Comparison of ENCODE assay signal across 10 cellular contexts in genomic region chr16:89200124-89200849, GRCh38. TPM values are rescaled to one million over a fixed set of nuclear protein-coding genes. Genes with fewer than 3 reads are reported as not detected.
DNase-seq lines count a peak whose midpoint lies in the region; ATAC-seq, FAIRE-seq and TF ChIP-seq lines count a peak whose summit lies in the region.
"Had no signal": no experiment of that assay in that cellular context is flagged by ENCODE, and none has a peak within 500 bp of the region (broad histone marks: within the 10 kb centered on the region; RNA-seq: fewer than 3 reads in every experiment).

SLC22A31 (minus strand) TSS chr16:89200537; CDS start chr16:89200501, 36 bp downstream.

- 0 out of 2 replicates have a peak, but pooled peaks have one; percentile 2 for TF ChIP-seq CTCF in HepG2 (CRISPR knock-in tag; IDR thresholded peaks at IDR 0.05)
- no peak for TF ChIP-seq CTCF in right lobe of liver (IDR thresholded peaks at IDR 0.05)
- no peak for TF ChIP-seq CTCF in vagina (IDR thresholded peaks at IDR 0.05)
- TF ChIP-seq CTCF in MM.1S (IDR thresholded peaks at IDR 0.05; ENCODE audit: low read length): no peak

- no peaks in the 10 kb centered on the region; a peak in 1 of 5 replicates for H3K27me3 ChIP-seq in HepG2 (ENCODE audit: control insufficient read depth in 1 of 2, insufficient read depth in 2 of 2, low read length in 2 of 2)
- H3K27me3 ChIP-seq in right lobe of liver: peaks cover 0 to 11% of the 10 kb centered on the region in 2 donors
- no peaks in the 10 kb centered on the region for H3K27me3 ChIP-seq in vagina
- H3K27me3 ChIP-seq in MM.1S (replicated peaks; ENCODE audit: insufficient read depth, low read length): no peaks in the 10 kb centered on the region

- 2% methylated on average over 23 of the region's 28 CpGs for WGBS in HepG2 (ENCODE audit: low lambda C conversion rate)
- 0% methylated on average over 10 of the region's 28 CpGs for WGBS in right lobe of liver (ENCODE audit: insufficient coverage, low coverage, low lambda C conversion rate, missing lambda C conversion rate)

- peak within 1 kb of the TSS; percentile 17 for H3K4me3 Mint-ChIP-seq in activated T-helper 2 cell treated with anti-CD3 and anti-CD28 coated beads, Interferon-gamma antibody, Interleukin-2, Interleukin-4, amounts not matched to agents 10 μg/mL and 5 μg/mL and 100 μg/mL, durations not matched to agents 14 hours and 24 hours and 36 hours (ENCODE audit: low read depth)

- no peaks in the 10 kb centered on the region for H3K9me2 ChIP-seq in MM.1S (replicated peaks; ENCODE audit: insufficient read depth, low read length)

- CTCF ChIA-PET in HepG2 (lab: Yijun Ruan, JAX; ENCODE audit: low intra/inter-chr PET ratio, low total read pairs): no interaction called here

- H3K4me3 ChIP-seq in HepG2 (replicated peaks in 1 of 3; ENCODE audit: insufficient read depth in 1 of 3, low read depth in 2 of 3, low read length in 3 of 3): peak within 1 kb of the TSS; percentile 62 to 99 (median 92)
- peak within 1 kb of the TSS in 1 of 3 donors; percentile 29 for H3K4me3 ChIP-seq in right lobe of liver
- peak within 1 kb of the TSS; percentile 7 to 39 for H3K4me3 ChIP-seq in vagina
- H3K4me3 ChIP-seq in MM.1S (ENCODE audit: low read length): no peak within 1 kb of the TSS

- H2AFZ ChIP-seq in HepG2 (ENCODE audit: low read length) (no peak within 1 kb of the TSS), MM.1S (ENCODE audit: low read length) (no peak within 1 kb of the TSS)

- POLR2A ChIA-PET in HepG2 (lab: Yijun Ruan, JAX): interaction anchor here (0.7 to 4.2 kb wide), 11 partner anchors 8 to 416 kb away, joined by 3 to 44 read pairs (median 5); partner anchors contain the start of genes CDH15 and ZNF778

- peaks cover 0 to 3% of the 10 kb centered on the region in 2 experiments; a peak in 1 of 5 replicates for H3K36me3 ChIP-seq in HepG2 (replicated peaks in 1 of 2; ENCODE audit: control insufficient read depth in 1 of 2, insufficient read depth in 2 of 2, low read length in 2 of 2)
- no peaks in the 10 kb centered on the region for H3K36me3 ChIP-seq in right lobe of liver
- H3K36me3 ChIP-seq in vagina: no peaks in the 10 kb centered on the region
- H3K36me3 ChIP-seq in MM.1S (replicated peaks; ENCODE audit: insufficient read depth, low read length): no peaks in the 10 kb centered on the region

- no peak for TF ChIP-seq RAD21 in HepG2 (CRISPR knock-in tag; IDR thresholded peaks at IDR 0.05)

- H3K4me1 ChIP-seq in HepG2 (ENCODE audit: insufficient read depth, low read length) (peaks cover 37% of the 10 kb centered on the region), right lobe of liver (peaks cover 0 to 8% (median 0%) of the 10 kb centered on the region in 4 donors), vagina (peaks cover 21% of the 10 kb centered on the region), MM.1S (ENCODE audit: low read length) (no peaks in the 10 kb centered on the region)

- FAIRE-seq in HepG2 (lab: Jason Lieb, UNC): peak; percentile 52

- TF ChIP-seq POLR2A in HepG2 (IDR thresholded peaks at IDR 0.05; ENCODE audit: insufficient read depth in 1 of 2, low read depth in 2 of 2, low read length in 2 of 2) (peak in 1 of 2 experiments; percentile 45; a peak in 1 of 4 replicates), right lobe of liver (IDR thresholded peaks at IDR 0.05) (no peak), vagina (IDR thresholded peaks at IDR 0.05) (no peak)

- intact Hi-C loops in HepG2 (cut with micrococcal nuclease; ENCODE audit: unreplicated experiment) (loop anchor here (2.0 kb wide), 1 partner anchor 15 kb away; no protein-coding TSS in a partner anchor), right lobe of liver (cut with DNase I) (no loop called here), vagina (cut with DNase I) (no loop called here)
- intact Hi-C loops in activated T-helper 2 cell treated with anti-CD3 and anti-CD28 coated beads, Interferon-gamma antibody, Interleukin-2, Interleukin-4, amounts not matched to agents 10 μg/mL and 5 μg/mL and 100 μg/mL, durations not matched to agents 14 hours and 24 hours and 36 hours (cut with micrococcal nuclease): no loop called here

- H3K9me3 ChIP-seq in HepG2 (ENCODE audit: low read length) (no peaks in the 10 kb centered on the region), right lobe of liver (no peaks in the 10 kb centered on the region), vagina (no peaks in the 10 kb centered on the region), MM.1S (replicated peaks; ENCODE audit: insufficient read depth, low read length) (no peaks in the 10 kb centered on the region)

- H3K27me3 Mint-ChIP-seq in activated T-helper 2 cell treated with anti-CD3 and anti-CD28 coated beads, Interferon-gamma antibody, Interleukin-2, Interleukin-4, amounts not matched to agents 10 μg/mL and 5 μg/mL and 100 μg/mL, durations not matched to agents 14 hours and 24 hours and 36 hours (ENCODE audit: low read depth): peaks cover 28% of the 10 kb centered on the region

- H3K36me3 Mint-ChIP-seq in activated T-helper 2 cell treated with anti-CD3 and anti-CD28 coated beads, Interferon-gamma antibody, Interleukin-2, Interleukin-4, amounts not matched to agents 10 μg/mL and 5 μg/mL and 100 μg/mL, durations not matched to agents 14 hours and 24 hours and 36 hours (ENCODE audit: low read depth): peaks cover 6% of the 10 kb centered on the region

- no peak within 1 kb of the TSS for H3K27ac Mint-ChIP-seq in activated T-helper 2 cell treated with anti-CD3 and anti-CD28 coated beads, Interferon-gamma antibody, Interleukin-2, Interleukin-4, amounts not matched to agents 10 μg/mL and 5 μg/mL and 100 μg/mL, durations not matched to agents 14 hours and 24 hours and 36 hours

- peaks cover 2% of the 10 kb centered on the region for H3K4me1 Mint-ChIP-seq in activated T-helper 2 cell treated with anti-CD3 and anti-CD28 coated beads, Interferon-gamma antibody, Interleukin-2, Interleukin-4, amounts not matched to agents 10 μg/mL and 5 μg/mL and 100 μg/mL, durations not matched to agents 14 hours and 24 hours and 36 hours (ENCODE audit: low read depth)

- peak; percentile 70 for DNase-seq in HepG2 (ENCODE audit: low spot score)
- DNase-seq in right lobe of liver: no peak
- DNase-seq in activated T-helper 2 cell treated with anti-CD3 and anti-CD28 coated beads, Interferon-gamma antibody, Interleukin-2, Interleukin-4, amounts not matched to agents 10 μg/mL and 5 μg/mL and 100 μg/mL, durations not matched to agents 14 hours and 24 hours and 36 hours (ENCODE audit: low spot score): no peak
- DNase-seq in left kidney (ENCODE audit: low read depth, low spot score): peak; percentile 29
- DNase-seq in vagina (ENCODE audit: extremely low spot score in 2 of 2): no peak
- DNase-seq in epidermal melanocyte (ENCODE audit: insufficient read length, low spot score): no peak
- no peak for DNase-seq in MM.1S
- DNase-seq in NCI-H1092 (lab: John Stamatoyannopoulos, UW): no peak
- DNase-seq: hypothalamus, NCI-H2171 treated with DMSO at 0.1 percent for 48 hours had no signal

- ATAC-seq in HepG2: peak; percentile 23
- no peak for ATAC-seq in right lobe of liver

- BruUV-seq in HepG2 (replicated peaks; lab: Mats Ljungman, UMichigan): TSS peak; percentile 55

- H3K27ac ChIP-seq in HepG2 (ENCODE audit: extremely low read length, insufficient read depth, low read length): peak within 1 kb of the TSS; percentile 82
- no peak within 1 kb of the TSS for H3K27ac ChIP-seq in right lobe of liver
- H3K27ac ChIP-seq in vagina: no peak within 1 kb of the TSS
- H3K27ac ChIP-seq in MM.1S (ENCODE audit: low read length): no peak within 1 kb of the TSS

- TF ChIP-seq EP300 in HepG2 (IDR thresholded peaks at IDR 0.05; ENCODE audit: low read depth in 2 of 2, low read length in 2 of 2) (no peak), HepG2 (CRISPR knock-in tag; IDR thresholded peaks at IDR 0.05; ENCODE audit: borderline replicate concordance) (peak; percentile 10; the same call in 1 of the 2 replicates)

- peak within 1 kb of the TSS; percentile 98 for H3K4me2 ChIP-seq in HepG2 (ENCODE audit: low read depth, low read length)
- H3K4me2 ChIP-seq in MM.1S (ENCODE audit: low read depth, low read length): no peak within 1 kb of the TSS

- H4K20me1 ChIP-seq in HepG2 (ENCODE audit: insufficient read depth, low read length): no peaks in the 10 kb centered on the region
- no peaks in the 10 kb centered on the region for H4K20me1 ChIP-seq in MM.1S (ENCODE audit: insufficient read depth, low read length)

- H3F3A ChIP-seq in MM.1S (ENCODE audit: insufficient read depth, low read length): no peaks in the 10 kb centered on the region

- H3K79me2 ChIP-seq in HepG2 (ENCODE audit: insufficient read depth, low read length): peaks cover 19% of the 10 kb centered on the region
- H3K79me2 ChIP-seq in MM.1S (ENCODE audit: low read length): no peaks in the 10 kb centered on the region

- in situ Hi-C loops in HepG2 (cut with HindIII; ENCODE audit: extremely low pct_ligation_motif_present, low pct_unique_long_range_greater_than_20kb): no loop called here

- H3K9me3 Mint-ChIP-seq in activated T-helper 2 cell treated with anti-CD3 and anti-CD28 coated beads, Interferon-gamma antibody, Interleukin-2, Interleukin-4, amounts not matched to agents 10 μg/mL and 5 μg/mL and 100 μg/mL, durations not matched to agents 14 hours and 24 hours and 36 hours: peaks cover 7% of the 10 kb centered on the region

- H3K9ac ChIP-seq in HepG2 (ENCODE audit: insufficient read depth, low read depth, low read length) (peak within 1 kb of the TSS; percentile 92), MM.1S (ENCODE audit: low read length) (no peak within 1 kb of the TSS)

RNA-seq across cellular contexts. Expression of gene SLC22A31, which starts in this region (rescaled TPM):
- total RNA-seq in HepG2 (2016; rRNA removed; fragmentation: Illumina TruSeq; extraction: Trizol) (20.6 and 83.3 TPM in 2 replicates), right lobe of liver (10 to 100 TPM in 2 of 6 experiments, 1 to 10 TPM in 1, under 1 TPM in 1, not detected in 2; 0.19 to 19.3 (median 6.8) TPM), vagina (not detected)
- 22.4 and 22.9 TPM in 2 replicates for total RNA-seq in HepG2 (2016; cell fraction: cytosol; rRNA removed; fragmentation: Illumina TruSeq; extraction: Trizol; ENCODE audit: low read depth)
- 17.9 and 83.9 TPM in 2 replicates for total RNA-seq in HepG2 (2016; cell fraction: insoluble cytoplasmic fraction; rRNA removed; fragmentation: Illumina TruSeq; extraction: Trizol)
- 38.1 and 39.2 TPM in 2 replicates for total RNA-seq in HepG2 (2016; cell fraction: membrane; rRNA removed; fragmentation: Illumina TruSeq; extraction: Trizol)
- 88.9 and 114 TPM in 2 replicates for total RNA-seq in HepG2 (2016; cell fraction: nucleus; rRNA removed; fragmentation: Illumina TruSeq; extraction: Trizol)
- polyA plus RNA-seq in HepG2 (2011; rRNA removed): 67.3 and 98.2 TPM in 2 replicates
- 27.2 and 52.1 TPM in 2 replicates for polyA plus RNA-seq in HepG2 (2011; cell fraction: cytosol; rRNA removed)
- polyA plus RNA-seq in HepG2 (2011; cell fraction: nucleus; rRNA removed): 1,312 and 1,533 TPM in 2 replicates
- polyA plus RNA-seq in HepG2 (2012): 45.8 and 48.2 TPM in 2 replicates
- polyA plus RNA-seq in HepG2 (2016; cell fraction: cytosol; fragmentation: Illumina TruSeq; extraction: Trizol; ENCODE audit: low read depth): 27.4 and 28.3 TPM in 2 replicates
- polyA plus RNA-seq in HepG2 (2016; cell fraction: insoluble cytoplasmic fraction; fragmentation: Illumina TruSeq; extraction: Trizol; ENCODE audit: low read depth): 23.8 and 26.1 TPM in 2 replicates
- 29.3 and 31.7 TPM in 2 replicates for polyA plus RNA-seq in HepG2 (2016; cell fraction: membrane; fragmentation: Illumina TruSeq; extraction: Trizol; ENCODE audit: low read depth)
- polyA plus RNA-seq in HepG2 (2016; cell fraction: nucleus; fragmentation: Illumina TruSeq; extraction: Trizol; ENCODE audit: insufficient read depth, low read depth): 322 and 325 TPM in 2 replicates
- polyA minus RNA-seq in HepG2 (2011; rRNA and poly(A)+ RNA removed; ENCODE audit: low replicate concordance): 51.6 TPM in 1 of 2 replicates, not detected in the other
- polyA minus RNA-seq in HepG2 (2011; cell fraction: cytosol; rRNA and poly(A)+ RNA removed): 17.1 and 21.0 TPM in 2 replicates
- 89.4 and 90.8 TPM in 2 replicates for polyA minus RNA-seq in HepG2 (2011; cell fraction: nucleus; rRNA and poly(A)+ RNA removed)
- 0.71 and 1.1 TPM in 2 replicates for total RNA-seq in activated T-helper 2 cell treated with anti-CD3 and anti-CD28 coated beads, Interferon-gamma antibody, Interleukin-2, Interleukin-4, amounts not matched to agents 10 μg/mL and 5 μg/mL and 100 μg/mL, durations not matched to agents 14 hours and 24 hours and 36 hours

Comparison
In these comparisons a context has a peak if more than half of its experiments do, and no peak if none do; other contexts are left out.
1. DNase-seq: peak in HepG2 (single experiment) and left kidney (single experiment); none in right lobe of liver (0 of 3), activated T-helper 2 cell treated with anti-CD3 and anti-CD28 coated beads, Interferon-gamma antibody, Interleukin-2, Interleukin-4, amounts not matched to agents 10 μg/mL and 5 μg/mL and 100 μg/mL, durations not matched to agents 14 hours and 24 hours and 36 hours (single experiment), vagina (0 of 2), epidermal melanocyte (single experiment), MM.1S (single experiment) and NCI-H1092 (single experiment).